In the genomic region with DNA sequence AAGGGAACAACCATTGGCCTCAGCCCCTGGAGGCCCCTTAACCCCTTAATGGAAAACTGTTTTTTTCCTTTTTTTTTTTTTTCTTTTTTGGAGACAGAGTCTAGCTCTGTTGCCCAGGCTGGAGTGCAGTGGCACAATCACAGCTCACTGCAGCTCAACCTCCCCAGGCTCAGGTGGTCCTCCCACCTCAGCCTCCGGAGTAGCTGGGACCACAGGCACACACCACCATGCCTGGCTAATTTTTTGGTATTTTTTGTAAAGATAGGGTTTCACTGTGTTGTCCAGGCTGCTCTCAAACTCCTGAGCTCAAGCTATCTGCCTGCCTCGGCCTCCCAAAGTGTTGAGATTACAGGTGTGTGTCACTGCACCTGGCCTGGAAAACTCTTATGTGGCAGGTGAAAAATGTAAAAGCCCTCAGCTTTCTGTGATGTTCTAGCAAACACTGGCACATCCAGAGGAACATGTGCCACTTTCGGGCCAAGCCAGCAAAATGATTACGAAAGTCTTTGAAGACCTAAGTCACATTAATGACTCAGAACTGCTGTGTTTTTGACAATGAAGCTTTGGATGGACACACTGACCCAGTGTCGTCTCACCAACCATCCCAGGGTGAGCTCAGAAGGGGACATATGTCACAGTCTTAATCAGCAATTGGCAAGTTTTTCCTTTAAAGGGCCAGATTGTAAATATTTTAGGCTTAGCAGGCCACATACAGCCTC, we compare ENCODE assay signal across 22 cellular contexts.
A peak's percentile ranks its signal among the peaks of the same experiment; 100 is the strongest.
DNase-seq lines count a peak whose midpoint lies in the region; ATAC-seq, FAIRE-seq and TF ChIP-seq lines count a peak whose summit lies in the region.
"Had no signal": no experiment of that assay in that cellular context is flagged by ENCODE, and none has a peak within 500 bp of the region (broad histone marks: within the 10 kb centered on the region; RNA-seq: fewer than 3 reads in every experiment).

No MANE protein-coding gene starts in this region.

- H3K36me3 ChIP-seq in astrocyte (ENCODE audit: insufficient read depth, low read length): no peaks in the 10 kb centered on the region
- H3K36me3 ChIP-seq in naive thymus-derived CD4-positive, alpha-beta T cell (ENCODE audit: control insufficient read depth in 2 of 3, insufficient read depth in 3 of 3, low read length in 3 of 3): no peaks in the 10 kb centered on the region
- H3K36me3 ChIP-seq: cardiac muscle cell, upper lobe of left lung had no signal

- no peaks in the 10 kb centered on the region for H3K27me3 Mint-ChIP-seq in astrocyte (ENCODE audit: low read depth, unreplicated experiment)
- peaks cover 0 to 28% (median 17%) of the 10 kb centered on the region in 5 donors for H3K27me3 Mint-ChIP-seq in naive thymus-derived CD4-positive, alpha-beta T cell

- H3K4me3 ChIP-seq in astrocyte (ENCODE audit: insufficient read depth, low read depth, low read length) (no peak overlapping the region), lower leg skin (ENCODE audit: low read depth, poor library complexity, severe bottlenecking) (no peak overlapping the region)
- no peak overlapping the region for H3K4me3 ChIP-seq in naive thymus-derived CD4-positive, alpha-beta T cell (ENCODE audit: low read length)
- H3K4me3 ChIP-seq: cardiac muscle cell, upper lobe of left lung had no signal

- 47 to 67% methylated on average over 5 of the region's 5 CpGs for WGBS in lower leg skin, 2 donors

- ATAC-seq in GM21717 (IDR thresholded peaks at IDR 0.05; ENCODE audit: unreplicated experiment) (no peak), GM18505 (IDR thresholded peaks at IDR 0.05; ENCODE audit: unreplicated experiment) (no peak)
- no peak for ATAC-seq in naive thymus-derived CD4-positive, alpha-beta T cell
- ATAC-seq: activated naive CD4-positive, alpha-beta T cell treated with anti-CD3 and anti-CD28 coated beads, Interleukin-2, amount 50 U/mL, for 72 hours; stimulated activated naive B cell treated with anti-CD40 and anti-IgM and Interleukin-4, amounts not matched to agents 10 μg/mL and 1 μg/mL and 100 μg/mL, for 72 hours had no signal

- H3K79me2 ChIP-seq in astrocyte (ENCODE audit: insufficient read depth, low read length): no peaks in the 10 kb centered on the region

- DNase-seq in AML-193 (lab: John Stamatoyannopoulos, UW): peak; percentile 7 to 19
- no peak for DNase-seq in astrocyte (ENCODE audit: low read depth)
- DNase-seq in lower leg skin (ENCODE audit: low spot score in 2 of 2): peak; percentile 54 to 85
- no peak for DNase-seq in NCI-H526 treated with DMSO at 0.1 percent for 48 hours (lab: John Stamatoyannopoulos, UW)
- no peak for DNase-seq in naive thymus-derived CD4-positive, alpha-beta T cell
- DNase-seq: activated CD4-positive, alpha-beta T cell treated with anti-CD3 and anti-CD28 coated beads, Interleukin-2, amount 50 U/mL, for 1 hour; activated T-cell treated with anti-CD3 and anti-CD28 coated beads, Interleukin-2, amount 50 U/mL, for 24 hours; DMS 273 treated with DMSO at 0.1 percent for 48 hours; effector memory CD4-positive, alpha-beta T cell; NCI-H1694; NCI-H524 treated with DMSO at 0.1 percent for 48 hours; small intestine; stimulated activated naive B cell treated with anti-CD40 and anti-IgM and Interleukin-4, amounts not matched to agents 10 μg/mL and 1 μg/mL and 100 μg/mL, for 72 hours; upper lobe of left lung had no signal

- TF ChIP-seq CTCF in astrocyte (IDR thresholded peaks at IDR 0.05; ENCODE audit: insufficient read depth, low read depth, low read length): no peak
- TF ChIP-seq CTCF in lower leg skin (IDR thresholded peaks at IDR 0.05): no peak

- H3K36me3 Mint-ChIP-seq in astrocyte (ENCODE audit: low read depth, unreplicated experiment): no peaks in the 10 kb centered on the region
- no peaks in the 10 kb centered on the region for H3K36me3 Mint-ChIP-seq in naive thymus-derived CD4-positive, alpha-beta T cell
- H3K36me3 Mint-ChIP-seq: activated naive CD4-positive, alpha-beta T cell treated with anti-CD3 and anti-CD28 coated beads, Interleukin-2, amount 50 U/mL, for 72 hours; memory B cell; stimulated activated naive B cell treated with anti-CD40 and anti-IgM and Interleukin-4, amounts not matched to agents 10 μg/mL and 1 μg/mL and 100 μg/mL, for 72 hours had no signal

- no peaks in the 10 kb centered on the region for H4K20me1 ChIP-seq in astrocyte (ENCODE audit: insufficient read depth, low read length)

- POLR2A ChIA-PET in naive thymus-derived CD4-positive, alpha-beta T cell (lab: Charles Lee): no interaction called here

- no peaks in the 10 kb centered on the region for H3K27me3 ChIP-seq in astrocyte (ENCODE audit: insufficient read depth, low read length)
- no peaks in the 10 kb centered on the region for H3K27me3 ChIP-seq in naive thymus-derived CD4-positive, alpha-beta T cell (ENCODE audit: control insufficient read depth in 2 of 2, insufficient read depth in 2 of 2, low read length in 2 of 2)
- H3K27me3 ChIP-seq: cardiac muscle cell, foreskin keratinocyte, upper lobe of left lung had no signal

- TF ChIP-seq POLR2A in lower leg skin (IDR thresholded peaks at IDR 0.05): no peak
- TF ChIP-seq POLR2A in GM18505 (IDR thresholded peaks at IDR 0.05; ENCODE audit: borderline replicate concordance, extremely low read depth, insufficient read depth, insufficient read length): no peak

- no peak for TF ChIP-seq EP300 in Ishikawa (IDR thresholded peaks at IDR 0.05; ENCODE audit: borderline replicate concordance)

- CTCF ChIA-PET in naive thymus-derived CD4-positive, alpha-beta T cell (lab: Charles Lee): no interaction called here

- no peak for FAIRE-seq in astrocyte (lab: Jason Lieb, UNC)
- FAIRE-seq: small intestine had no signal

- TF ChIP-seq RAD21 in Ishikawa (IDR thresholded peaks at IDR 0.05; ENCODE audit: low read depth): no peak

- no peak overlapping the region for H3K9ac ChIP-seq in astrocyte (ENCODE audit: low read length)

- no peaks in the 10 kb centered on the region for H3K9me3 Mint-ChIP-seq in astrocyte (ENCODE audit: unreplicated experiment)
- no peaks in the 10 kb centered on the region for H3K9me3 Mint-ChIP-seq in naive thymus-derived CD4-positive, alpha-beta T cell
- H3K9me3 Mint-ChIP-seq: activated naive CD4-positive, alpha-beta T cell treated with anti-CD3 and anti-CD28 coated beads, Interleukin-2, amount 50 U/mL, for 72 hours; activated T-cell treated with anti-CD3 and anti-CD28 coated beads, Interleukin-2, amount 50 U/mL, for 24 hours; memory B cell; neural crest cell; stimulated activated naive B cell treated with anti-CD40 and anti-IgM and Interleukin-4, amounts not matched to agents 10 μg/mL and 1 μg/mL and 100 μg/mL, for 72 hours had no signal

- H3K27ac ChIP-seq in astrocyte (ENCODE audit: low read depth, low read length): no peak overlapping the region
- H3K27ac ChIP-seq in naive thymus-derived CD4-positive, alpha-beta T cell (ENCODE audit: low read depth, low read length): no peak overlapping the region
- H3K27ac ChIP-seq: cardiac muscle cell, foreskin keratinocyte, upper lobe of left lung had no signal

- no peaks in the 10 kb centered on the region for H3K9me3 ChIP-seq in astrocyte (ENCODE audit: insufficient read depth, low read depth, low read length)
- H3K9me3 ChIP-seq in naive thymus-derived CD4-positive, alpha-beta T cell (ENCODE audit: control insufficient read depth in 2 of 3, low read length in 3 of 3): no peaks in the 10 kb centered on the region
- H3K9me3 ChIP-seq: upper lobe of left lung had no signal

- H3K4me2 ChIP-seq in astrocyte (ENCODE audit: low read length): no peak overlapping the region

- peaks cover 36% of the 10 kb centered on the region for H3K4me1 ChIP-seq in astrocyte (ENCODE audit: insufficient read depth, low read length)
- peaks cover 0 to 12% of the 10 kb centered on the region in 2 donors for H3K4me1 ChIP-seq in naive thymus-derived CD4-positive, alpha-beta T cell (ENCODE audit: control insufficient read depth in 2 of 2, insufficient read depth in 2 of 2, low read length in 2 of 2)

- peak overlapping the region; percentile 26 for H2AFZ ChIP-seq in astrocyte (ENCODE audit: low read depth, low read length)

- H3K4me3 Mint-ChIP-seq in astrocyte (ENCODE audit: unreplicated experiment): no peak overlapping the region
- H3K4me3 Mint-ChIP-seq in naive thymus-derived CD4-positive, alpha-beta T cell: no peak overlapping the region
- H3K4me3 Mint-ChIP-seq: activated T-cell treated with anti-CD3 and anti-CD28 coated beads, Interleukin-2, amount 50 U/mL, for 24 hours; memory B cell; neural crest cell; stimulated activated naive B cell treated with anti-CD40 and anti-IgM and Interleukin-4, amounts not matched to agents 10 μg/mL and 1 μg/mL and 100 μg/mL, for 72 hours had no signal

- intact Hi-C loops in lower leg skin (cut with DNase I; ENCODE audit: low total_unique reads): no loop called here
- intact Hi-C loops in naive thymus-derived CD4-positive, alpha-beta T cell (cut with micrococcal nuclease): no loop called here

- H3K4me1 Mint-ChIP-seq in astrocyte (ENCODE audit: low read depth, unreplicated experiment): peaks cover 46% of the 10 kb centered on the region
- H3K4me1 Mint-ChIP-seq in naive thymus-derived CD4-positive, alpha-beta T cell: no peaks in the 10 kb centered on the region
- H3K4me1 Mint-ChIP-seq: memory B cell; stimulated activated naive B cell treated with anti-CD40 and anti-IgM and Interleukin-4, amounts not matched to agents 10 μg/mL and 1 μg/mL and 100 μg/mL, for 72 hours had no signal

- H3K27ac Mint-ChIP-seq in astrocyte (ENCODE audit: unreplicated experiment): peak overlapping the region; percentile 100
- no peak overlapping the region for H3K27ac Mint-ChIP-seq in naive thymus-derived CD4-positive, alpha-beta T cell
- H3K27ac Mint-ChIP-seq: activated naive CD4-positive, alpha-beta T cell treated with anti-CD3 and anti-CD28 coated beads, Interleukin-2, amount 50 U/mL, for 72 hours; activated T-cell treated with anti-CD3 and anti-CD28 coated beads, Interleukin-2, amount 50 U/mL, for 24 hours; memory B cell; stimulated activated naive B cell treated with anti-CD40 and anti-IgM and Interleukin-4, amounts not matched to agents 10 μg/mL and 1 μg/mL and 100 μg/mL, for 72 hours had no signal

TF ChIP-seq in Ishikawa, 13 proteins besides CTCF, POLR2A, EP300 and RAD21:
- TF ChIP-seq CEBPB (IDR thresholded peaks at IDR 0.05): peak; percentile 36; the same call in 1 of the 2 replicates
- no peak for TF ChIP-seq CREB1 (IDR thresholded peaks at IDR 0.05; ENCODE audit: low read depth)

Comparison
In these comparisons a context has a peak if more than half of its experiments do, and no peak if none do; other contexts are left out.
1. DNase-seq: peak in AML-193 (2 of 2) and lower leg skin (2 of 2); none in astrocyte (single experiment), NCI-H526 treated with DMSO at 0.1 percent for 48 hours (single experiment) and naive thymus-derived CD4-positive, alpha-beta T cell (0 of 9).